ENCODE assay signal across 27 cellular contexts in the genomic region with DNA sequence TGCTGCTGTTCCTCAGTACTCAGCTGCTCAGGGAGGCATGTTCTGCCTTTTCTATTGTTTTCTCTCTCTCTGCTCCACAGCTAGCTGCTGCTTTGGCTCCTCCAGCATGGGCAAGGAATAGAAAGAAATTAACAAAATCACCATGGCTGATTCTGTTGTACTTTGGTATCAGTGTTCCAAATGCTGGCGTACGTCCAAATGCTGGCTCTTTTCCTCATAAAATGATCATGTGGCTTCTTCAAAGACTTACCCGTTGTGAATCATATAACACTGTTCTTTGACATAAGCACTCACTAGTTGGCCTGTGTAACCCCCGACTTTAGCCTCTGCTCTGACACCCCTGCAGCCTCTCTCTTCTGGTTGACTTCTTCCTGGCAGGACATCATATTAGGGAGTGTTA.
DNase-seq lines count a peak whose midpoint lies in the region; ATAC-seq and TF ChIP-seq lines count a peak whose summit lies in the region.
"Had no signal": no experiment of that assay in that cellular context is flagged by ENCODE, and none has a peak within 500 bp of the region (broad histone marks: within the 10 kb centered on the region; RNA-seq: fewer than 3 reads in every experiment).

No MANE protein-coding gene starts in this region.

- no peak overlapping the region for H2AFZ ChIP-seq in PC-3 (ENCODE audit: low read length)

- H3K27me3 ChIP-seq in PC-3 (ENCODE audit: low read length) (no peaks in the 10 kb centered on the region), testis (no peaks in the 10 kb centered on the region)
- H3K27me3 ChIP-seq: uterus had no signal

- POLR2A ChIA-PET in PC-3 (lab: Charles Lee; ENCODE audit: unreplicated experiment) = interaction anchor here (0.6 kb wide), 1 partner anchor 603 kb away, joined by 3 read pairs; no protein-coding TSS in a partner anchor

- no peaks in the 10 kb centered on the region for H3K79me2 ChIP-seq in PC-3 (ENCODE audit: low read length)

- H3K9me3 ChIP-seq in PC-3 (ENCODE audit: low read length) (no peaks in the 10 kb centered on the region), testis (no peaks in the 10 kb centered on the region)
- H3K9me3 ChIP-seq: A549, uterus had no signal

- no peaks in the 10 kb centered on the region for H3K9me2 ChIP-seq in PC-3 (replicated peaks; ENCODE audit: low read length)

- H3K4me1 ChIP-seq in PC-3 (ENCODE audit: insufficient read depth, low read length) (no peaks in the 10 kb centered on the region), testis (no peaks in the 10 kb centered on the region)
- H3K4me1 ChIP-seq: A549, uterus had no signal

- DNase-seq in NCI-H2171 treated with DMSO at 0.1 percent for 48 hours (lab: John Stamatoyannopoulos, UW) (peak; percentile 15), NCI-H2171 (lab: John Stamatoyannopoulos, UW) (no peak), PC-3 (peak; percentile 31), foreskin melanocyte (peak; percentile 76), testis (peak; percentile 19), amniotic stem cell (lab: John Stamatoyannopoulos, UW) (no peak), dermis blood vessel endothelial cell (no peak)
- DNase-seq: activated CD8-positive, alpha-beta T cell treated with anti-CD3 and anti-CD28 coated beads, Interleukin-2, amount 10 ng/mL, durations not matched to agents 7 days and 5 days; activated naive CD4-positive, alpha-beta T cell treated with anti-CD3 and anti-CD28 coated beads, Interleukin-2, amount 50 U/mL, for 16 hours; activated T-cell treated with anti-CD3 and anti-CD28 coated beads, Interleukin-2, amount 50 U/mL, for 24 hours; DMS 273 treated with DMSO at 0.1 percent for 48 hours; endodermal cell; H7; hypothalamus; islet precursor cell; natural killer cell; NCI-H2029 treated with DMSO at 0.1 percent for 48 hours; NCI-H774; stimulated activated CD4-positive, alpha-beta T cell treated with anti-CD3 and anti-CD28 coated beads, Interleukin-4, amount 100 ng/mL, for 1 hour; stimulated activated naive CD8-positive, alpha-beta T cell treated with anti-CD3 and anti-CD28 coated beads, Interleukin-15, amount 100 ng/mL, for 72 hours; uterus had no signal

- H3F3A ChIP-seq in PC-3 (ENCODE audit: low read length, unreplicated experiment) = no peaks in the 10 kb centered on the region

- H3K27ac ChIP-seq in PC-3 (ENCODE audit: low read length) (no peak overlapping the region), testis (no peak overlapping the region)
- H3K27ac ChIP-seq: A549, C4-2B, skin epidermis, uterus had no signal

- TF ChIP-seq POLR2A in testis (IDR thresholded peaks at IDR 0.05) = no peak

- H4K20me1 ChIP-seq in PC-3 (ENCODE audit: low read length) = no peaks in the 10 kb centered on the region

- no peak for TF ChIP-seq CTCF in PC-3 (conservative IDR thresholded peaks at IDR 0.05; ENCODE audit: low read depth, low read length)
- no peak for TF ChIP-seq CTCF in testis (IDR thresholded peaks at IDR 0.05)

- no TSS peak for BruUV-seq in PC-3 (replicated peaks; lab: Mats Ljungman, UMichigan)

- 40 to 50% methylated on average over 4 of the region's 4 CpGs for WGBS in testis, 2 donors

- no peak overlapping the region for H3K4me3 ChIP-seq in PC-3 (ENCODE audit: low read length)
- H3K4me3 ChIP-seq in testis = no peak overlapping the region
- H3K4me3 ChIP-seq: A549, skin epidermis, uterus had no signal

- intact Hi-C loops in PC-3 (cut with micrococcal nuclease) (no loop called here), testis (cut with DNase I; ENCODE audit: low total_unique reads) (no loop called here)

- no peak overlapping the region for H3K4me2 ChIP-seq in PC-3 (ENCODE audit: low read length)
- H3K4me2 ChIP-seq: A549 had no signal

- no peak overlapping the region for H3K9ac ChIP-seq in PC-3 (ENCODE audit: low read length)

- CTCF ChIA-PET in PC-3 (lab: Charles Lee) = no interaction called here

- ATAC-seq in PC-3 (no peak), HG02840 (IDR thresholded peaks at IDR 0.05; ENCODE audit: low FRiP score, unreplicated experiment) (no peak)
- ATAC-seq: A549; activated CD8-positive, alpha-beta T cell treated with anti-CD3 and anti-CD28 coated beads, Interleukin-2, amount 10 ng/mL, durations not matched to agents 7 days and 5 days; natural killer cell; Panc1; stimulated activated naive CD8-positive, alpha-beta T cell treated with anti-CD3 and anti-CD28 coated beads, Interleukin-15, amount 100 ng/mL, for 72 hours; WTC11 had no signal

- H3K36me3 ChIP-seq in PC-3 (ENCODE audit: low read depth, low read length) (no peaks in the 10 kb centered on the region), testis (ENCODE audit: low read depth, missing control alignments) (no peaks in the 10 kb centered on the region)
- H3K36me3 ChIP-seq: uterus had no signal

Comparison
In these comparisons a context has a peak if more than half of its experiments do, and no peak if none do; other contexts are left out.
1. DNase-seq: peak in NCI-H2171 treated with DMSO at 0.1 percent for 48 hours (single experiment), PC-3 (single experiment), foreskin melanocyte (single experiment) and testis (single experiment); none in NCI-H2171 (single experiment), amniotic stem cell (single experiment) and dermis blood vessel endothelial cell (single experiment).